19 cellular contexts compared by ENCODE assay signal in genomic region chr5:160327829-160328228, GRCh38. TPM values are rescaled to one million over a fixed set of nuclear protein-coding genes. Genes with fewer than 3 reads are reported as not detected.
"Had no signal": no experiment of that assay in that cellular context is flagged by ENCODE, and none has a peak within 500 bp of the region (broad histone marks: within the 10 kb centered on the region; RNA-seq: fewer than 3 reads in every experiment).

No MANE protein-coding gene starts in this region.

- H3K36me3 Mint-ChIP-seq: naive B cell had no signal

- DNase-seq: colonic mucosa; effector CD4-positive, alpha-beta T cell; endodermal cell; erythroblast; foreskin keratinocyte; left colon; mesendoderm; naive B cell; psoas muscle; retina; right lobe of liver; stimulated activated CD4-positive, alpha-beta T cell treated with anti-CD3 and anti-CD28 coated beads, Interleukin-2, amount 100 ng/mL, for 24 hours; stimulated activated CD4-positive, alpha-beta T cell treated with anti-CD3 and anti-CD28 coated beads, Interleukin-4, amount 100 ng/mL, for 4 hours; stimulated activated naive CD4-positive, alpha-beta T cell; stomach; substantia nigra; transverse colon had no signal

- H3K9me3 Mint-ChIP-seq: endodermal cell, nephron had no signal

- ATAC-seq: foreskin keratinocyte, psoas muscle, right lobe of liver had no signal

- H3K27ac Mint-ChIP-seq: endodermal cell, nephron had no signal

- H3K4me3 Mint-ChIP-seq: endodermal cell, naive B cell, nephron had no signal

- H3K27me3 Mint-ChIP-seq: naive B cell had no signal

- H3K4me1 Mint-ChIP-seq: naive B cell had no signal

RNA-seq across cellular contexts. Expression of gene C1QTNF2, which starts 42.6 kb away (rescaled TPM):
- total RNA-seq: endodermal cell, kidney epithelial cell had no signal
